In genomic region chr20:19137641-19138040, GRCh38 we compare ENCODE assay signal across 22 cellular contexts.
DNase-seq lines count a peak whose midpoint lies in the region; TF ChIP-seq lines count a peak whose summit lies in the region.
"Had no signal": no experiment of that assay in that cellular context is flagged by ENCODE, and none has a peak within 500 bp of the region (broad histone marks: within the 10 kb centered on the region; RNA-seq: fewer than 3 reads in every experiment).

No MANE protein-coding gene starts in this region.

- H3K27ac ChIP-seq in tibial nerve: no peak overlapping the region
- no peak overlapping the region for H3K27ac ChIP-seq in tibial artery
- H3K27ac ChIP-seq in vagina: no peak overlapping the region
- H3K27ac ChIP-seq: colonic mucosa, esophagus squamous epithelium, gastrocnemius medialis, hepatocyte, psoas muscle, uterus, WERI-Rb-1 had no signal

- intact Hi-C loops in tibial artery (cut with DNase I; ENCODE audit: low total_unique reads): no loop called here
- intact Hi-C loops in vagina (cut with DNase I): no loop called here

- H3K36me3 ChIP-seq in endocrine pancreas (ENCODE audit: control insufficient read depth, insufficient read depth, low read length) (no peaks in the 10 kb centered on the region), tibial nerve (no peaks in the 10 kb centered on the region), tibial artery (no peaks in the 10 kb centered on the region), vagina (no peaks in the 10 kb centered on the region)
- H3K36me3 ChIP-seq: colonic mucosa, esophagus squamous epithelium, gastrocnemius medialis, uterus, WERI-Rb-1 had no signal

- WGBS in tibial nerve, 2 donors: 55 to 66% methylated on average over 3 of the region's 3 CpGs

- no peaks in the 10 kb centered on the region for H3K36me3 Mint-ChIP-seq in chondrocyte (ENCODE audit: low read depth)
- H3K36me3 Mint-ChIP-seq: CD14-positive monocyte, memory B cell had no signal

- no peak for TF ChIP-seq CTCF in tibial nerve (IDR thresholded peaks at IDR 0.05)
- no peak for TF ChIP-seq CTCF in tibial artery (IDR thresholded peaks at IDR 0.05)
- TF ChIP-seq CTCF in chondrocyte (IDR thresholded peaks at IDR 0.05): no peak
- no peak for TF ChIP-seq CTCF in vagina (IDR thresholded peaks at IDR 0.05)

- H3K9me3 ChIP-seq in endocrine pancreas (ENCODE audit: control insufficient read depth, low read length) (no peaks in the 10 kb centered on the region), tibial nerve (peaks cover 0 to 34% (median 0%) of the 10 kb centered on the region in 4 donors), tibial artery (no peaks in the 10 kb centered on the region), vagina (no peaks in the 10 kb centered on the region)
- H3K9me3 ChIP-seq: colonic mucosa, gastrocnemius medialis, psoas muscle, uterus had no signal

- no peak for TF ChIP-seq POLR2A in tibial nerve (IDR thresholded peaks at IDR 0.05)
- TF ChIP-seq POLR2A in vagina (IDR thresholded peaks at IDR 0.05): no peak

- H3K9me3 Mint-ChIP-seq in chondrocyte (ENCODE audit: low read depth): peaks cover 38% of the 10 kb centered on the region

- TF ChIP-seq EP300 in tibial nerve (IDR thresholded peaks at IDR 0.05): no peak

- H3K27me3 ChIP-seq in endocrine pancreas (ENCODE audit: control insufficient read depth, insufficient read depth, low read length) (no peaks in the 10 kb centered on the region), tibial nerve (no peaks in the 10 kb centered on the region), tibial artery (no peaks in the 10 kb centered on the region), vagina (no peaks in the 10 kb centered on the region)
- H3K27me3 ChIP-seq: colonic mucosa, esophagus squamous epithelium, gastrocnemius medialis, hepatocyte, uterus had no signal

- no peak overlapping the region for H3K27ac Mint-ChIP-seq in chondrocyte (ENCODE audit: unreplicated experiment)
- H3K27ac Mint-ChIP-seq: activated naive CD4-positive, alpha-beta T cell treated with anti-CD3 and anti-CD28 coated beads for 36 hours; CD14-positive monocyte; memory B cell had no signal

- H3K4me3 ChIP-seq in endocrine pancreas (ENCODE audit: control insufficient read depth, insufficient read depth, low read length) (peak overlapping the region; percentile 4), tibial nerve (no peak overlapping the region), tibial artery (no peak overlapping the region), vagina (no peak overlapping the region)
- H3K4me3 ChIP-seq: colonic mucosa, esophagus squamous epithelium, gastrocnemius medialis, hepatocyte, psoas muscle, uterus had no signal

- H3K4me3 Mint-ChIP-seq in chondrocyte (ENCODE audit: unreplicated experiment): no peak overlapping the region
- H3K4me3 Mint-ChIP-seq: activated naive CD4-positive, alpha-beta T cell treated with anti-CD3 and anti-CD28 coated beads for 36 hours; CD14-positive monocyte; memory B cell had no signal

- H3K4me1 ChIP-seq in endocrine pancreas (ENCODE audit: control insufficient read depth, insufficient read depth, low read length) (no peaks in the 10 kb centered on the region), tibial nerve (no peaks in the 10 kb centered on the region), tibial artery (no peaks in the 10 kb centered on the region), vagina (no peaks in the 10 kb centered on the region)
- H3K4me1 ChIP-seq: colonic mucosa, esophagus squamous epithelium, gastrocnemius medialis, psoas muscle, uterus had no signal

- no peaks in the 10 kb centered on the region for H3K27me3 Mint-ChIP-seq in chondrocyte (ENCODE audit: low read depth)

- H3K9ac ChIP-seq in endocrine pancreas (ENCODE audit: control insufficient read depth, insufficient read depth, low read length): no peak overlapping the region

- H3K4me1 Mint-ChIP-seq in chondrocyte (ENCODE audit: low read depth): no peaks in the 10 kb centered on the region
- H3K4me1 Mint-ChIP-seq: CD14-positive monocyte, memory B cell had no signal

- DNase-seq in DMS153 treated with DMSO at 0.1 percent for 48 hours (lab: John Stamatoyannopoulos, UW; ENCODE audit: unreplicated experiment): peak; percentile 26
- DNase-seq in NCI-H1417 (lab: John Stamatoyannopoulos, UW): peak; percentile 57 to 84 (median 75)
- peak; percentile 98 for DNase-seq in NCI-H510A treated with DMSO at 0.1 percent for 48 hours (lab: John Stamatoyannopoulos, UW)
- no peak for DNase-seq in tibial nerve (ENCODE audit: low spot score in 2 of 2)
- DNase-seq in tibial artery: no peak
- no peak for DNase-seq in chondrocyte (ENCODE audit: low spot score)
- no peak for DNase-seq in vagina (ENCODE audit: extremely low spot score in 2 of 2)
- DNase-seq: activated CD4-positive, alpha-beta T cell treated with anti-CD3 and anti-CD28 coated beads, Interleukin-2, amount 50 U/mL, for 1 hour; activated naive CD4-positive, alpha-beta T cell treated with anti-CD3 and anti-CD28 coated beads for 36 hours; colonic mucosa; esophagus squamous epithelium; gastrocnemius medialis; NCI-H1105; NCI-H524; psoas muscle; substantia nigra; uterus; WERI-Rb-1 had no signal

Comparison
In these comparisons a context has a peak if more than half of its experiments do, and no peak if none do; other contexts are left out.
1. DNase-seq: peak in DMS153 treated with DMSO at 0.1 percent for 48 hours (single experiment), NCI-H1417 (3 of 3) and NCI-H510A treated with DMSO at 0.1 percent for 48 hours (single experiment); none in tibial nerve (0 of 2), tibial artery (0 of 2), chondrocyte (single experiment) and vagina (0 of 2).